In the genomic region with DNA sequence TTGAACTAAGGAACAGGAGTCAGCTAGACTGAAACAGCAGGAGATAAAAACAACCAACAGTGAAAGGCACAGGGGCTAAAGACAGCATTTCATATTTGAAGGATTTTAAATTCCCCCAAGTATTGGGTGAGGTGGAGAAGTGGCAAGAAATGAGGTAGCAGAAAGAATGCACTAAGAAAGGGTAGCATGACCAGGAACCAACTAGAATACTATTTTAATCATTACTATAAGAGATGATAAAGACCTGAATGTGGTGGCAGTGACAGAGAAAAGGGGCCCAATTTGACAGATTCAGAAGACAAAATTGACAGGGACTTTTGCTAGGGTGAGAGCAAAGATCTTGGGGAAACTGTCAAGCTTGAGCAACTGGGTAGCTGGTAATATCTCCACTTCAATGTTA, we compare ENCODE assay signal across 20 cellular contexts.
"Had no signal": no experiment of that assay in that cellular context is flagged by ENCODE, and none has a peak within 500 bp of the region (broad histone marks: within the 10 kb centered on the region; RNA-seq: fewer than 3 reads in every experiment).

No MANE protein-coding gene starts in this region.

- H3K27me3 Mint-ChIP-seq: activated naive CD8-positive, alpha-beta T cell treated with anti-CD3 and anti-CD28 coated beads, Interleukin-2, amount 10 ng/mL, durations not matched to agents 7 days and 5 days; natural killer cell treated with Interleukin-12 subunit alpha and Interleukin-12 subunit beta and Interleukin-15 and Interleukin-18, amount 100 ng/mL, for 72 hours; stimulated activated naive CD8-positive, alpha-beta T cell treated with anti-CD3 and anti-CD28 coated beads, Interleukin-15, amount 100 ng/mL, for 72 hours had no signal

- H3K9me3 Mint-ChIP-seq: activated naive CD8-positive, alpha-beta T cell treated with anti-CD3 and anti-CD28 coated beads, Interleukin-2, amount 10 ng/mL, durations not matched to agents 7 days and 5 days; natural killer cell treated with Interleukin-12 subunit alpha and Interleukin-12 subunit beta and Interleukin-15 and Interleukin-18, amount 100 ng/mL, for 72 hours; stimulated activated naive CD8-positive, alpha-beta T cell treated with anti-CD3 and anti-CD28 coated beads, Interleukin-15, amount 100 ng/mL, for 72 hours; T-helper 1 cell treated with Interleukin-12 subunit alpha and Interleukin-12 subunit beta and Interleukin-4 antibody, amounts not matched to agents 30 μg/mL and 1 μg/mL, for 36 hours had no signal

- DNase-seq: activated CD4-positive, alpha-beta T cell treated with anti-CD3 and anti-CD28 coated beads for 48 hours; activated CD4-positive, CD25-positive, alpha-beta regulatory T cell; activated gamma-delta T cell treated with Interleukin-2 at 50 U/mL for 16 hours; activated naive CD8-positive, alpha-beta T cell treated with anti-CD3 and anti-CD28 coated beads, Interleukin-2, amount 10 ng/mL, durations not matched to agents 7 days and 5 days; activated T-cell treated with anti-CD3 and anti-CD28 coated beads, Interleukin-2, amount 50 U/mL, for 1 hour; amniotic stem cell; cerebellar nuclear complex; erythroblast; foreskin fibroblast; left ventricle myocardium inferior; midbrain; pancreas; right cardiac atrium; stimulated activated CD4-positive, alpha-beta T cell treated with anti-CD3 and anti-CD28 coated beads, Interleukin-12 subunit alpha, Interleukin-12 subunit beta, amount 100 ng/mL, for 4 hours; stimulated activated CD4-positive, alpha-beta T cell treated with anti-CD3 and anti-CD28 coated beads, Interleukin-4, amount 100 ng/mL, for 4 hours; stimulated activated naive CD8-positive, alpha-beta T cell treated with anti-CD3 and anti-CD28 coated beads, Interleukin-15, amount 100 ng/mL, for 72 hours; tibial artery had no signal

- H3K27ac Mint-ChIP-seq: activated naive CD8-positive, alpha-beta T cell treated with anti-CD3 and anti-CD28 coated beads, Interleukin-2, amount 10 ng/mL, durations not matched to agents 7 days and 5 days; natural killer cell treated with Interleukin-12 subunit alpha and Interleukin-12 subunit beta and Interleukin-15 and Interleukin-18, amount 100 ng/mL, for 72 hours; stimulated activated naive CD8-positive, alpha-beta T cell treated with anti-CD3 and anti-CD28 coated beads, Interleukin-15, amount 100 ng/mL, for 72 hours; T-helper 1 cell treated with Interleukin-12 subunit alpha and Interleukin-12 subunit beta and Interleukin-4 antibody, amounts not matched to agents 30 μg/mL and 1 μg/mL, for 36 hours had no signal

- H3K4me3 Mint-ChIP-seq: activated naive CD8-positive, alpha-beta T cell treated with anti-CD3 and anti-CD28 coated beads, Interleukin-2, amount 10 ng/mL, durations not matched to agents 7 days and 5 days; natural killer cell treated with Interleukin-12 subunit alpha and Interleukin-12 subunit beta and Interleukin-15 and Interleukin-18, amount 100 ng/mL, for 72 hours; stimulated activated naive CD8-positive, alpha-beta T cell treated with anti-CD3 and anti-CD28 coated beads, Interleukin-15, amount 100 ng/mL, for 72 hours; T-helper 1 cell treated with Interleukin-12 subunit alpha and Interleukin-12 subunit beta and Interleukin-4 antibody, amounts not matched to agents 30 μg/mL and 1 μg/mL, for 36 hours had no signal

- H3K9me3 ChIP-seq: left ventricle myocardium inferior, pancreas, tibial artery had no signal

- H3K27me3 ChIP-seq: pancreas, tibial artery had no signal

- H3K36me3 Mint-ChIP-seq: activated naive CD8-positive, alpha-beta T cell treated with anti-CD3 and anti-CD28 coated beads, Interleukin-2, amount 10 ng/mL, durations not matched to agents 7 days and 5 days; natural killer cell treated with Interleukin-12 subunit alpha and Interleukin-12 subunit beta and Interleukin-15 and Interleukin-18, amount 100 ng/mL, for 72 hours had no signal

- H3K4me1 Mint-ChIP-seq: stimulated activated naive CD8-positive, alpha-beta T cell treated with anti-CD3 and anti-CD28 coated beads, Interleukin-15, amount 100 ng/mL, for 72 hours had no signal

- H3K36me3 ChIP-seq: left ventricle myocardium inferior, pancreas had no signal

- H3K4me3 ChIP-seq: coronary artery, left ventricle myocardium inferior, pancreas, tibial artery had no signal

- H3K27ac ChIP-seq: coronary artery, left ventricle myocardium inferior, pancreas, tibial artery had no signal

- ATAC-seq: natural killer cell treated with Interleukin-12 subunit alpha and Interleukin-12 subunit beta and Interleukin-15 and Interleukin-18, amount 100 ng/mL, for 72 hours; pancreas; right cardiac atrium; stimulated activated naive CD8-positive, alpha-beta T cell treated with anti-CD3 and anti-CD28 coated beads, Interleukin-15, amount 100 ng/mL, for 72 hours had no signal
